Comparison of ENCODE assay signal across 9 cellular contexts in the genomic region with DNA sequence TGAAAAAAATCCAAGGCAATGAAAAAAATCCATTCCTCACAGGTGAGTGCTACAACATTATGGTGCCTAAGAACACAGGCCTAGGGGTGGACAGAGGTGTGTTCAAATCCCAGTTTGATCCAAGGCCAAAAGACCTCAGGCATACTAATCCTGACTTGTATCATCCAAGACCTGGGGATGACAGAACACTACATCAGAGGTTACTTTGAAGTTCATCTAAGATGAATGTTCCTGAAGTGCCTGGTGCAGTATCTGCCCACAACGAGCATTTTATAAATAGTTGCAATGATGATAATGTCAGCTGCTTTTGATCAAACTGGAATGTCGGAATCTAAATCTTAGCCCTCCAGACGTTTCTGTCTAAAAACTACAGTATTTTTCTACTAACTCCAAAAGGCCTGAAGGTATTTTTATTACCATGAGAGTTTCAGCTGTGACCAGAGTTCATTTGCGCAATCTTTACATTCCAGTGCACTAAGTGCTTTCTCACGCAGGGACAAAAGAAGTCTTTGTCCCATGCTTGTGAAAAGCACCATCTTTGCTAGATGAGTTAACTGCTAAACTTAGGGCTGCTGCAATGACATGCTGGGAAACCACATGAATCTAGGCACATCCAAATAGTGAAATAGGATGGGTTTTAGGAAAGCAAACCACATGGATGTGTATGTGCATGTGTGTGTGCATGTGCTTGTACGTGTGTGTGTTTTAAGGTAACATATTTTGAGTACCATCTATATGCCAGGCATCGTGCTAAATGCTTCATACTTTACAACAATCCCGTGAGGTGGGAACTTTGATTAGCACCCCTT. TPM values are rescaled to one million over a fixed set of nuclear protein-coding genes. Genes with fewer than 3 reads are reported as not detected.
A peak's percentile ranks its signal among the peaks of the same experiment; 100 is the strongest.
DNase-seq lines count a peak whose midpoint lies in the region; ATAC-seq and TF ChIP-seq lines count a peak whose summit lies in the region.
"Had no signal": no experiment of that assay in that cellular context is flagged by ENCODE, and none has a peak within 500 bp of the region (broad histone marks: within the 10 kb centered on the region; RNA-seq: fewer than 3 reads in every experiment).

No MANE protein-coding gene starts in this region.

- no peak overlapping the region for H2BK120ac ChIP-seq in neuronal stem cell (ENCODE audit: low read depth, low read length)

- no peak overlapping the region for H2BK15ac ChIP-seq in neuronal stem cell (ENCODE audit: low read length)

- H3K18ac ChIP-seq in neuronal stem cell (ENCODE audit: low read length), result peak overlapping the region; percentile 32

- no peak overlapping the region for H2BK5ac ChIP-seq in neuronal stem cell (ENCODE audit: low read length)

- no peaks in the 10 kb centered on the region for H3K9me2 ChIP-seq in PC-9 (ENCODE audit: insufficient read depth)

- H3K79me1 ChIP-seq in neuronal stem cell (ENCODE audit: low read depth, low read length), result no peaks in the 10 kb centered on the region

- no TSS peak for BruUV-seq in PC-9 (replicated peaks; lab: Mats Ljungman, UMichigan)

- H2BK12ac ChIP-seq in neuronal stem cell (ENCODE audit: low read length), result no peak overlapping the region

- H3K79me2 ChIP-seq in PC-9 (ENCODE audit: low read depth), result peaks cover 43% of the 10 kb centered on the region

- no peak overlapping the region for H3K14ac ChIP-seq in neuronal stem cell (ENCODE audit: low read length)

- H3K9me3 ChIP-seq in PC-9 (ENCODE audit: insufficient read depth, low read depth) (no peaks in the 10 kb centered on the region), neuronal stem cell (replicated peaks in 1 of 2; ENCODE audit: control insufficient read depth in 2 of 2, insufficient read depth in 1 of 2, low read depth in 1 of 2, low read length in 2 of 2) (no peaks in the 10 kb centered on the region)

- peaks cover 33% of the 10 kb centered on the region for H3F3A ChIP-seq in PC-9 (ENCODE audit: insufficient read depth, low read depth)

- intact Hi-C loops in PC-9 (cut with micrococcal nuclease; ENCODE audit: unreplicated experiment), result loop anchor here (1.0 to 5.0 kb wide), 2 partner anchors 19 to 63 kb away; no protein-coding TSS in a partner anchor

- no peak overlapping the region for H4K91ac ChIP-seq in neuronal stem cell (ENCODE audit: low read depth, low read length, poor library complexity)

- no CpG with 5 or more reads among the region's 8 CpGs for WGBS in neuronal stem cell (ENCODE audit: extremely low coverage in 2 of 2, insufficient read length in 2 of 2, insufficient replicate concordance in 1 of 2), 2 donors

- peak; percentile 99 for DNase-seq in BJ (ENCODE audit: low read depth)
- peak; percentile 56 to 86 for DNase-seq in PC-9
- DNase-seq in neuronal stem cell (ENCODE audit: low spot score), result no peak
- no peak for DNase-seq in stimulated activated naive CD8-positive, alpha-beta T cell treated with anti-CD3 and anti-CD28 coated beads, Interleukin-15, Interleukin-2, amounts not matched to agents 100 U/mL and 50 U/mL, for 24 hours
- DNase-seq in effector CD4-positive, alpha-beta T cell, result no peak
- no peak for DNase-seq in NCI-H2171 (lab: John Stamatoyannopoulos, UW)
- DNase-seq: stimulated activated naive CD4-positive, alpha-beta T cell treated with Interleukin-2 at 50 U/mL for 16 hours had no signal

- no peak overlapping the region for H3K4ac ChIP-seq in neuronal stem cell (ENCODE audit: low read length)

- H2AFZ ChIP-seq in PC-9 (no peak overlapping the region), neuronal stem cell (ENCODE audit: low read length) (peak overlapping the region; percentile 30)

- no peak overlapping the region for H3K23ac ChIP-seq in neuronal stem cell (ENCODE audit: low read depth, low read length, poor library complexity)

- no peak overlapping the region for H3K9ac ChIP-seq in neuronal stem cell (ENCODE audit: low read depth, low read length, poor library complexity)

- CTCF ChIA-PET in BJ (lab: Yijun Ruan, JAX) (interaction anchor here (0.6 kb wide), 1 partner anchor 1005 kb away, joined by 3 read pairs; no protein-coding TSS in a partner anchor), PC-9 (lab: Charles Lee) (no interaction called here)

- H3K27me3 ChIP-seq in BJ (ENCODE audit: control insufficient read depth, insufficient read depth, low read length) (no peaks in the 10 kb centered on the region), PC-9 (ENCODE audit: insufficient read depth, low read depth) (no peaks in the 10 kb centered on the region), neuronal stem cell (ENCODE audit: control insufficient read depth in 3 of 3, insufficient read depth in 3 of 3, low read depth in 1 of 3, low read length in 3 of 3) (peaks cover 0 to 2% (median 0%) of the 10 kb centered on the region in 3 experiments)

- no peak for TF ChIP-seq POLR2A in GM18505 (IDR thresholded peaks at IDR 0.05; ENCODE audit: borderline replicate concordance, extremely low read depth, insufficient read depth, insufficient read length)

- peak overlapping the region; percentile 16; the same call in 1 of the 2 replicates for H3K4me2 ChIP-seq in PC-9
- H3K4me2 ChIP-seq in neuronal stem cell (ENCODE audit: insufficient read depth, low read length, poor library complexity, severe bottlenecking), result no peak overlapping the region

- no peak overlapping the region for H4K8ac ChIP-seq in neuronal stem cell (ENCODE audit: low read depth, low read length)

- no peaks in the 10 kb centered on the region for H4K20me1 ChIP-seq in PC-9 (ENCODE audit: insufficient read depth)

- ATAC-seq in esophagus mucosa (peak; percentile 27), GM18505 (IDR thresholded peaks at IDR 0.05; ENCODE audit: unreplicated experiment) (no peak)
- ATAC-seq in stimulated activated naive CD8-positive, alpha-beta T cell treated with anti-CD3 and anti-CD28 coated beads, Interleukin-15, Interleukin-2, amounts not matched to agents 100 U/mL and 50 U/mL, for 24 hours, result no peak

- H3K4me1 ChIP-seq in PC-9 (replicated peaks; ENCODE audit: insufficient read depth) (peaks cover 35% of the 10 kb centered on the region), neuronal stem cell (ENCODE audit: control insufficient read depth in 2 of 2, insufficient read depth in 1 of 2, low read depth in 1 of 2, low read length in 2 of 2) (peaks cover 21 to 22% of the 10 kb centered on the region in 2 donors)

- H3K27ac ChIP-seq in PC-9, result peak overlapping the region; percentile 90
- H3K27ac ChIP-seq in neuronal stem cell (replicated peaks; ENCODE audit: low read length), result peak overlapping the region; percentile 74

- H3K36me3 ChIP-seq in BJ (ENCODE audit: control insufficient read depth, insufficient read depth, low read length) (peaks cover 22% of the 10 kb centered on the region), PC-9 (ENCODE audit: low read depth) (no peaks in the 10 kb centered on the region), neuronal stem cell (replicated peaks in 1 of 2; ENCODE audit: control insufficient read depth in 2 of 2, insufficient read depth in 2 of 2, low read length in 2 of 2) (no peaks in the 10 kb centered on the region)

- H2AK5ac ChIP-seq in neuronal stem cell (ENCODE audit: low read depth, low read length), result no peak overlapping the region

- H3K4me3 ChIP-seq in BJ (ENCODE audit: low read depth, low read length), result no peak overlapping the region
- H3K4me3 ChIP-seq in PC-9, result no peak overlapping the region
- no peak overlapping the region for H3K4me3 ChIP-seq in neuronal stem cell (ENCODE audit: low read length in 2 of 2)

- POLR2A ChIA-PET in BJ (lab: Charles Lee) (no interaction called here), PC-9 (lab: Charles Lee; ENCODE audit: unreplicated experiment) (interaction anchor here (0.5 to 0.7 kb wide), 2 partner anchors 18 to 1079 kb away, joined by 3 to 4 read pairs; partner anchors contain the start of gene ANXA2)

- TF ChIP-seq CTCF in BJ (IDR thresholded peaks at IDR 0.05; ENCODE audit: insufficient read depth, low read depth, low read length), result no peak
- no peak for TF ChIP-seq CTCF in PC-9 (conservative IDR thresholded peaks at IDR 0.05)

RNA-seq across cellular contexts. Expression of gene ANXA2, which starts 18.1 kb away (rescaled TPM):
- polyA plus RNA-seq in BJ (2011; rRNA removed), result 5,886 and 6,474 TPM in 2 replicates
- 2,251 and 4,059 TPM in 2 replicates for polyA minus RNA-seq in BJ (2011; rRNA and poly(A)+ RNA removed)
- total RNA-seq in PC-9 (2021), result 1,720 and 1,743 TPM in 2 replicates
- 2,122 TPM for total RNA-seq in esophagus mucosa
- polyA plus RNA-seq in neuronal stem cell (2013, experiment 1 of 2), result 93.2 TPM
- polyA plus RNA-seq in neuronal stem cell (2013, experiment 2 of 2), result 92.4 TPM

Comparison
In these comparisons a context has a peak if more than half of its experiments do, and no peak if none do; other contexts are left out.
1. DNase-seq: peak in BJ (single experiment) and PC-9 (2 of 2); none in neuronal stem cell (single experiment), stimulated activated naive CD8-positive, alpha-beta T cell treated with anti-CD3 and anti-CD28 coated beads, Interleukin-15, Interleukin-2, amounts not matched to agents 100 U/mL and 50 U/mL, for 24 hours (single experiment), effector CD4-positive, alpha-beta T cell (single experiment) and NCI-H2171 (single experiment).